ENCODE assay signal across 13 cellular contexts in the genomic region with DNA sequence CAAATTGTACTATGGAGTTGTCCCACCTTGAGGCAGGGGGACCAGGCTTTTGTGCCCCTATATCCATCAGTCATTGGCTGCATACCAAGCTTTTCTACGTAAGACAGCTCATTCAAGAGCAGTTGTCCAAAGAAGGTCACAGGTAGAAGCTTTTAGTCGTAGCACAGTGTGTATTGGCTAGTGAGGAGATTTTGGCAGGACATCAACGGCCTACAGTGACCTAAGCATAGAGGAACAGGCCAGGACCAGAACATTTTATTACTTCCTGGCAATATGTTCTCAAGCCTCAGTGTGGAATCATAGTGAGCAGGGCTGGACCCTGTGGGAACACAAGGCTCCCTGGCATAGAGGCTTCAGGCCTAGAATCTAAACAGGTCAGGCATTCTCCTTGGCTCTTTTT.
DNase-seq lines count a peak whose midpoint lies in the region; ATAC-seq and TF ChIP-seq lines count a peak whose summit lies in the region.
"Had no signal": no experiment of that assay in that cellular context is flagged by ENCODE, and none has a peak within 500 bp of the region (broad histone marks: within the 10 kb centered on the region; RNA-seq: fewer than 3 reads in every experiment).

No MANE protein-coding gene starts in this region.

- no peak overlapping the region for H3K4me2 ChIP-seq in osteoblast (ENCODE audit: insufficient read depth, low read length)

- DNase-seq in NCI-H2029 treated with DMSO at 0.1 percent for 48 hours (lab: John Stamatoyannopoulos, UW) = peak; percentile 62
- peak; percentile 49 for DNase-seq in fibroblast of gingiva (ENCODE audit: low read depth)
- peak; percentile 63 for DNase-seq in osteoblast (ENCODE audit: insufficient read length, low spot score, missing footprints)
- peak in 1 of 2 donors; percentile 67 for DNase-seq in aorta
- DNase-seq in NCI-H510A treated with DMSO at 0.1 percent for 48 hours (lab: John Stamatoyannopoulos, UW) = no peak
- DNase-seq in activated CD4-positive, alpha-beta T cell treated with anti-CD3 and anti-CD28 coated beads for 48 hours = no peak
- DNase-seq: activated T-cell treated with anti-CD3 and anti-CD28 coated beads, Interleukin-2, amount 50 U/mL, for 24 hours; DMS53; naive thymus-derived CD8-positive, alpha-beta T cell; NCI-H1436 treated with DMSO at 0.1 percent for 48 hours; NCI-H82 had no signal

- no peaks in the 10 kb centered on the region for H3K36me3 ChIP-seq in osteoblast (ENCODE audit: insufficient read depth, low read length)
- no peaks in the 10 kb centered on the region for H3K36me3 ChIP-seq in aorta (ENCODE audit: control insufficient read depth in 1 of 2, insufficient read depth in 2 of 2, low read length in 1 of 2)

- ATAC-seq in aorta (ENCODE audit: low FRiP score) (peak; percentile 92), GM19351 (IDR thresholded peaks at IDR 0.05; ENCODE audit: unreplicated experiment) (no peak)
- ATAC-seq: naive thymus-derived CD8-positive, alpha-beta T cell; WTC11 had no signal

- intact Hi-C loops in aorta (cut with DNase I) = no loop called here

- no peaks in the 10 kb centered on the region for H3K79me2 ChIP-seq in osteoblast (ENCODE audit: insufficient read depth, low read length)

- H3K4me3 ChIP-seq in osteoblast (ENCODE audit: insufficient read depth, low read length) (no peak overlapping the region), aorta (ENCODE audit: low read length in 2 of 2) (no peak overlapping the region)

- no peaks in the 10 kb centered on the region for H4K20me1 ChIP-seq in osteoblast (ENCODE audit: insufficient read depth, low read length)

- H3K27ac ChIP-seq in osteoblast (ENCODE audit: low read depth, low read length) = peak overlapping the region; percentile 62
- peak overlapping the region; percentile 97 to 99 for H3K27ac ChIP-seq in aorta (ENCODE audit: low read depth in 1 of 2, low read length in 2 of 2)

- H3K4me1 ChIP-seq in osteoblast (ENCODE audit: insufficient read depth, low read length) = peaks cover 17% of the 10 kb centered on the region
- H3K4me1 ChIP-seq in aorta (ENCODE audit: control insufficient read depth in 1 of 2, insufficient read depth in 2 of 2, low read length in 2 of 2) = peaks cover 3 to 9% of the 10 kb centered on the region in 2 donors

- TF ChIP-seq CTCF in osteoblast (IDR thresholded peaks at IDR 0.05; ENCODE audit: extremely low read depth, low read depth, low read length) = no peak

- no peaks in the 10 kb centered on the region for H3K9me3 ChIP-seq in osteoblast (ENCODE audit: low read depth, low read length)
- H3K9me3 ChIP-seq in aorta (ENCODE audit: control insufficient read depth, low read length) = no peaks in the 10 kb centered on the region

- H2AFZ ChIP-seq in osteoblast (ENCODE audit: low read length) = peak overlapping the region; percentile 5

- 7 to 8% methylated on average over 3 of the region's 3 CpGs for WGBS in aorta, 2 donors

- H3K27me3 ChIP-seq in osteoblast (ENCODE audit: insufficient read depth, low read length) (no peaks in the 10 kb centered on the region), aorta (ENCODE audit: control insufficient read depth in 1 of 2, insufficient read depth in 2 of 2, low read length in 1 of 2) (no peaks in the 10 kb centered on the region)

Comparison
In these comparisons a context has a peak if more than half of its experiments do, and no peak if none do; other contexts are left out.
1. DNase-seq: peak in NCI-H2029 treated with DMSO at 0.1 percent for 48 hours (single experiment), fibroblast of gingiva (single experiment) and osteoblast (single experiment); none in NCI-H510A treated with DMSO at 0.1 percent for 48 hours (single experiment) and activated CD4-positive, alpha-beta T cell treated with anti-CD3 and anti-CD28 coated beads for 48 hours (single experiment).